In genomic region chrX:87392369-87392768, GRCh38 we compare ENCODE assay signal across 1 cellular context.
TF ChIP-seq lines count a peak whose summit lies in the region.

No MANE protein-coding gene starts in this region.

TF ChIP-seq in WTC11, 78 proteins besides CTCF, POLR2A, EP300 and RAD21 (continued from another document):
- TF ChIP-seq ZNF281 (CRISPR knock-in tag; IDR thresholded peaks at IDR 0.05) = no peak
- TF ChIP-seq MLX (CRISPR knock-in tag; IDR thresholded peaks at IDR 0.05) = no peak
- no peak for TF ChIP-seq STAT6 (CRISPR knock-in tag; conservative IDR thresholded peaks at IDR 0.05; ENCODE audit: low read depth)
- no peak for TF ChIP-seq ZBTB21 (CRISPR knock-in tag; IDR thresholded peaks at IDR 0.05; ENCODE audit: borderline replicate concordance)
